Comparison of ENCODE assay signal across 11 cellular contexts in genomic region chr17:1559743-1560581, GRCh38. TPM values are rescaled to one million over a fixed set of nuclear protein-coding genes. Genes with fewer than 3 reads are reported as not detected.
DNase-seq lines count a peak whose midpoint lies in the region; ATAC-seq and TF ChIP-seq lines count a peak whose summit lies in the region.
"Had no signal": no experiment of that assay in that cellular context is flagged by ENCODE, and none has a peak within 500 bp of the region (broad histone marks: within the 10 kb centered on the region; RNA-seq: fewer than 3 reads in every experiment).

No MANE protein-coding gene starts in this region.

- H3K4me1 ChIP-seq in HEK293 (ENCODE audit: control insufficient read depth, insufficient read depth, low read length): peaks cover 6% of the 10 kb centered on the region
- H3K4me1 ChIP-seq in lower lobe of right lung: peaks cover 53% of the 10 kb centered on the region
- H3K4me1 ChIP-seq in heart right ventricle: peaks cover 10 to 60% (median 39%) of the 10 kb centered on the region in 9 donors

- H3K36me3 ChIP-seq in HEK293 (ENCODE audit: control insufficient read depth in 2 of 2, insufficient read depth in 1 of 2, low read length in 2 of 2) (peaks cover 10 to 40% of the 10 kb centered on the region in 2 experiments; a peak in 2 of 3 replicates), lower lobe of right lung (peaks cover 9% of the 10 kb centered on the region), heart right ventricle (peaks cover 0 to 27% (median 0%) of the 10 kb centered on the region in 9 donors)

- H3K4me3 Mint-ChIP-seq in stimulated activated memory B cell treated with anti-CD40 and anti-IgM and Interleukin-4, amounts not matched to agents 10 μg/mL and 1 μg/mL and 100 μg/mL, for 72 hours: peak overlapping the region; percentile 31

- H3K9me3 Mint-ChIP-seq in stimulated activated memory B cell treated with anti-CD40 and anti-IgM and Interleukin-4, amounts not matched to agents 10 μg/mL and 1 μg/mL and 100 μg/mL, for 72 hours: no peaks in the 10 kb centered on the region

- no peak for DNase-seq in caudate nucleus (lab: John Stamatoyannopoulos, UW)
- no peak for DNase-seq in lower lobe of right lung
- no peak for DNase-seq in AG08396 (ENCODE audit: low spot score)
- no peak for DNase-seq in islet precursor cell
- DNase-seq in heart right ventricle: no peak
- no peak for DNase-seq in cardiac septum (ENCODE audit: low spot score)
- DNase-seq: NCI-H345; RPMI8226; stimulated activated CD8-positive, alpha-beta memory T cell treated with anti-CD3 and anti-CD28 coated beads, Interleukin-4, amount 100 ng/mL, for 48 hours had no signal

- H3K27me3 Mint-ChIP-seq in stimulated activated memory B cell treated with anti-CD40 and anti-IgM and Interleukin-4, amounts not matched to agents 10 μg/mL and 1 μg/mL and 100 μg/mL, for 72 hours: no peaks in the 10 kb centered on the region

- intact Hi-C loops in lower lobe of right lung (cut with DNase I): no loop called here
- intact Hi-C loops in heart right ventricle (cut with DNase I): loop anchor here in 1 of 10 donors (10.0 kb wide), 1 partner anchor 285 kb away; the partner anchor contains the start of genes BHLHA9 and TRARG1
- intact Hi-C loops in cardiac septum (cut with DNase I): no loop called here

- no peak overlapping the region for H3K4me3 ChIP-seq in HEK293 (ENCODE audit: low read depth, low read length)
- H3K4me3 ChIP-seq in lower lobe of right lung: no peak overlapping the region
- peak overlapping the region in 1 of 10 donors; percentile 6 for H3K4me3 ChIP-seq in heart right ventricle

- peaks cover 75% of the 10 kb centered on the region for H3K4me1 Mint-ChIP-seq in stimulated activated memory B cell treated with anti-CD40 and anti-IgM and Interleukin-4, amounts not matched to agents 10 μg/mL and 1 μg/mL and 100 μg/mL, for 72 hours

- POLR2A ChIA-PET in HEK293 (lab: Yijun Ruan, JAX): interaction anchor here (0.5 kb wide), 1 partner anchor 160 kb away, joined by 6 read pairs; the partner anchor contains the start of gene YWHAE

- H3K27me3 ChIP-seq in lower lobe of right lung (ENCODE audit: low read depth): no peaks in the 10 kb centered on the region
- H3K27me3 ChIP-seq in heart right ventricle: no peaks in the 10 kb centered on the region

- H3K27ac ChIP-seq in HEK293 (ENCODE audit: extremely low read depth, low read depth, low read length): no peak overlapping the region
- H3K27ac ChIP-seq in caudate nucleus (ENCODE audit: low read depth, low read length): peak overlapping the region; percentile 20
- H3K27ac ChIP-seq in lower lobe of right lung: peak overlapping the region; percentile 3
- H3K27ac ChIP-seq in heart right ventricle: peak overlapping the region in 1 of 10 donors; percentile 15

- no peak for TF ChIP-seq CTCF in HEK293 (tag by site-specific recombination; IDR thresholded peaks at IDR 0.05)
- TF ChIP-seq CTCF in lower lobe of right lung (IDR thresholded peaks at IDR 0.05): no peak
- no peak for TF ChIP-seq CTCF in heart right ventricle (IDR thresholded peaks at IDR 0.05)

- WGBS in heart right ventricle, 2 donors: 62 to 71% methylated on average over 19 of the region's 19 CpGs

- ATAC-seq in lower lobe of right lung (no peak), heart right ventricle (no peak)
- ATAC-seq in stimulated activated memory B cell treated with anti-CD40 and anti-IgM and Interleukin-4, amounts not matched to agents 10 μg/mL and 1 μg/mL and 100 μg/mL, for 72 hours: no peak

- H3K9me3 ChIP-seq in HEK293 (ENCODE audit: control insufficient read depth, insufficient read depth, low read depth, low read length) (no peaks in the 10 kb centered on the region), lower lobe of right lung (no peaks in the 10 kb centered on the region), heart right ventricle (no peaks in the 10 kb centered on the region)

- peaks cover 14% of the 10 kb centered on the region for H3K36me3 Mint-ChIP-seq in stimulated activated memory B cell treated with anti-CD40 and anti-IgM and Interleukin-4, amounts not matched to agents 10 μg/mL and 1 μg/mL and 100 μg/mL, for 72 hours

- CTCF ChIA-PET in HEK293 (lab: Yijun Ruan, JAX): interaction anchor here (1.0 to 2.8 kb wide), 4 partner anchors 14 to 45 kb away, joined by 3 to 10 read pairs (median 5); no protein-coding TSS in a partner anchor

- H3K27ac Mint-ChIP-seq in stimulated activated memory B cell treated with anti-CD40 and anti-IgM and Interleukin-4, amounts not matched to agents 10 μg/mL and 1 μg/mL and 100 μg/mL, for 72 hours: no peak overlapping the region

TF ChIP-seq in HEK293, 187 proteins besides CTCF, POLR2A, EP300 and RAD21 (continues in another document):
- TF ChIP-seq ZNF292 (tag by site-specific recombination; IDR thresholded peaks at IDR 0.05; ENCODE audit: borderline replicate concordance, low read depth): no peak
- TF ChIP-seq PRDM10 (tag by site-specific recombination; IDR thresholded peaks at IDR 0.05): 0 out of 2 replicates have a peak, but pooled peaks have one; percentile 21
- no peak for TF ChIP-seq ZBTB48 (tag by site-specific recombination; IDR thresholded peaks at IDR 0.05)
- no peak for TF ChIP-seq AEBP2 (tag by site-specific recombination; IDR thresholded peaks at IDR 0.05; ENCODE audit: borderline replicate concordance)
- TF ChIP-seq ZNF837 (tag by site-specific recombination; IDR thresholded peaks at IDR 0.05): no peak
- no peak for TF ChIP-seq ZNF473 (tag by site-specific recombination; IDR thresholded peaks at IDR 0.05)
- no peak; the same call in 1 of the 2 replicates for TF ChIP-seq GLIS1 (tag by site-specific recombination; IDR thresholded peaks at IDR 0.05)
- TF ChIP-seq ZNF624 (tag by site-specific recombination; IDR thresholded peaks at IDR 0.05): no peak
- TF ChIP-seq, protein P1, sequence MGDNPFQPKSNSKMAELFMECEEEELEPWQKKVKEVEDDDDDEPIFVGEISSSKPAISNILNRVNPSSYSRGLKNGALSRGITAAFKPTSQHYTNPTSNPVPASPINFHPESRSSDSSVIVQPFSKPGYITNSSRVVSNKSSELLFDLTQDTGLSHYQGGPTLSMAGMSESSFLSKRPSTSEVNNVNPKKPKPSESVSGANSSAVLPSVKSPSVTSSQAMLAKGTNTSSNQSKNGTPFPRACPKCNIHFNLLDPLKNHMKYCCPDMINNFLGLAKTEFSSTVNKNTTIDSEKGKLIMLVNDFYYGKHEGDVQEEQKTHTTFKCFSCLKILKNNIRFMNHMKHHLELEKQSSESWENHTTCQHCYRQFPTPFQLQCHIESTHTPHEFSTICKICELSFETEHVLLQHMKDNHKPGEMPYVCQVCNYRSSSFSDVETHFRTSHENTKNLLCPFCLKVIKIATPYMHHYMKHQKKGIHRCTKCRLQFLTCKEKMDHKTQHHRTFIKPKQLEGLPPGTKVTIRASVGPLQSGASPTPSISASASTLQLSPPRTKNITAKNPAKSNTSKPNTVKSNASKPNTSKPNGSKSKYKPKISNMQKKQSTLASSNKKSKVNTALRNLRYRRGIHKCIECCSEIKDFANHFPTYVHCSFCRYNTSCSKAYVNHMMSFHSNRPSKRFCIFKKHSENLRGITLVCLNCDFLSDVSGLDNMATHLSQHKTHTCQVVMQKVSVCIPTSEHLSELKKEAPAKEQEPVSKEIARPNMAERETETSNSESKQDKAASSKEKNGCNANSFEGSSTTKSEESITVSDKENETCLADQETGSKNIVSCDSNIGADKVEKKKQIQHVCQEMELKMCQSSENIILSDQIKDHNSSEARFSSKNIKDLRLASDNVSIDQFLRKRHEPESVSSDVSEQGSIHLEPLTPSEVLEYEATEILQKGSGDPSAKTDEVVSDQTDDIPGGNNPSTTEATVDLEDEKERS (tag by site-specific recombination; IDR thresholded peaks at IDR 0.05): no peak
- peak; percentile 64; the same call in 1 of the 2 replicates for TF ChIP-seq WT1 (tag by site-specific recombination; IDR thresholded peaks at IDR 0.05)

RNA-seq across cellular contexts. Expression of gene PITPNA, which starts 2.6 kb away (rescaled TPM):
- 71.3 TPM for total RNA-seq in lower lobe of right lung
- total RNA-seq in heart right ventricle: 10 to 100 TPM; 39.5 to 61.0 (median 50.6) TPM
- polyA plus RNA-seq in heart right ventricle: 10 to 100 TPM in 1 of 2 donors, 1 to 10 TPM in 1; 8.0 to 36.9 TPM
- total RNA-seq in cardiac septum: 49.9 TPM

RNA-seq across cellular contexts. Expression of gene INPP5K, which starts 43.5 kb away (rescaled TPM):
- total RNA-seq in lower lobe of right lung (57.9 TPM), heart right ventricle (10 to 100 TPM; 26.8 to 41.2 (median 32.7) TPM), cardiac septum (34.2 TPM)
- 10 to 100 TPM; 38.6 to 45.5 TPM for polyA plus RNA-seq in heart right ventricle
